ENCODE assay signal across 8 cellular contexts in genomic region chr14:33950320-33951182, GRCh38.
DNase-seq lines count a peak whose midpoint lies in the region; ATAC-seq and TF ChIP-seq lines count a peak whose summit lies in the region.

EGLN3 (minus strand) TSS chr14:33951074; CDS start chr14:33950752, 322 bp downstream.

- no peak within 1 kb of the TSS for H3K27ac ChIP-seq in epithelial cell of prostate

- DNase-seq in AG10803 (ENCODE audit: low read depth), result peak; percentile 51
- peak; percentile 86 to 92 for DNase-seq in NCI-H524 (lab: John Stamatoyannopoulos, UW)
- peak; percentile 84 for DNase-seq in activated CD8-positive, alpha-beta memory T cell treated with anti-CD3 and anti-CD28 coated beads, Interleukin-2, amount 50 U/mL, for 48 hours
- DNase-seq in epithelial cell of prostate (ENCODE audit: low read depth, low spot score), result peak; percentile 2
- peak; percentile 97 for DNase-seq in midbrain (lab: John Stamatoyannopoulos, UW)
- DNase-seq in stimulated activated CD8-positive, alpha-beta memory T cell treated with anti-CD3 and anti-CD28 coated beads, Interleukin-4, amount 100 ng/mL, for 24 hours (ENCODE audit: low read depth), result peak; percentile 39

- ATAC-seq in GM18907 (IDR thresholded peaks at IDR 0.05; ENCODE audit: unreplicated experiment), result peak; percentile 83
- ATAC-seq in HG03135 (IDR thresholded peaks at IDR 0.05; ENCODE audit: unreplicated experiment), result peak; percentile 79

- H3K4me3 ChIP-seq in AG10803 (ENCODE audit: low read length), result peak within 1 kb of the TSS; percentile 65

- TF ChIP-seq CTCF in AG10803 (conservative IDR thresholded peaks at IDR 0.05; ENCODE audit: low read length), result no peak

Comparison
In these comparisons a context has a peak if more than half of its experiments do, and no peak if none do; other contexts are left out.
1. DNase-seq: peak in every context shown above with its lines; median percentile 97 in midbrain; 89 in NCI-H524; 84 in activated CD8-positive, alpha-beta memory T cell treated with anti-CD3 and anti-CD28 coated beads, Interleukin-2, amount 50 U/mL, for 48 hours; 51 in AG10803; 39 in stimulated activated CD8-positive, alpha-beta memory T cell treated with anti-CD3 and anti-CD28 coated beads, Interleukin-4, amount 100 ng/mL, for 24 hours; 2 in epithelial cell of prostate.